Comparison of ENCODE assay signal across 35 cellular contexts in the genomic region with DNA sequence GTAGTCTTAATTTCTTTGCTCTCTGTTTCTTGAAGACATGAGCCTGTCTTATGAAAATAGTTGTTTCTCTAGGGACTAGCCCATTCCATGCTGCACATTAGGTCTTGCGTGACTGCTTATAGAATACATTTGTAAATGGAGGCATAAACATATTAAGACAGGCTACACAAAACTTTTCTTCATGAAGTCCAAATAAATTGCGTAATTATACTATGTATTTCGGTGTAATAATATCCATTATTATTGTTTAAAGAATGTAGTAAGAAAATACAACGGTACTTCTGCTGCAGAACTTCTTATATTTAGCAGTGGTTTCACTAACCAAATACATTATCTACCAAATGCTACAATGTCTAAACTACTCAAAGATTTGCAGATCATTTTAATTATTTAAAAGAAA. TPM values are rescaled to one million over a fixed set of nuclear protein-coding genes. Genes with fewer than 3 reads are reported as not detected.
"Had no signal": no experiment of that assay in that cellular context is flagged by ENCODE, and none has a peak within 500 bp of the region (broad histone marks: within the 10 kb centered on the region; RNA-seq: fewer than 3 reads in every experiment).

No MANE protein-coding gene starts in this region.

- H3K27me3 ChIP-seq: ascending aorta, cardiac muscle cell had no signal

- H3K9me3 ChIP-seq: ascending aorta had no signal

- H3K36me3 ChIP-seq: ascending aorta, cardiac muscle cell, WERI-Rb-1 had no signal

- ATAC-seq: activated CD4-positive, alpha-beta T cell treated with anti-CD3 and anti-CD28 coated beads for 36 hours; activated CD4-positive, CD25-positive, alpha-beta regulatory T cell treated with anti-CD3 and anti-CD28 coated beads, Interleukin-2, amount 50 U/mL, for 24 hours; activated CD8-positive, alpha-beta memory T cell treated with anti-CD3 and anti-CD28 coated beads, Interleukin-2, amount 10 ng/mL, durations not matched to agents 7 days and 5 days; activated CD8-positive, alpha-beta T cell treated with anti-CD3 and anti-CD28 coated beads, Interleukin-2, amount 10 ng/mL, durations not matched to agents 7 days and 5 days; activated naive CD8-positive, alpha-beta T cell treated with anti-CD3 and anti-CD28 coated beads, Interleukin-2, amount 50 U/mL, for 24 hours; WTC11 had no signal

- H3K27ac ChIP-seq: ascending aorta, cardiac muscle cell, WERI-Rb-1 had no signal

- FAIRE-seq: bronchial epithelial cell, TTC549 had no signal

- DNase-seq: activated CD4-positive, alpha-beta memory T cell treated with anti-CD3 and anti-CD28 coated beads, Interleukin-2, amount 10 ng/mL, durations not matched to agents 7 days and 5 days; activated CD4-positive, alpha-beta T cell treated with anti-CD3 and anti-CD28 coated beads for 1 hour; activated CD4-positive, alpha-beta T cell treated with anti-CD3 and anti-CD28 coated beads for 36 hours; activated CD4-positive, alpha-beta T cell treated with anti-CD3 and anti-CD28 coated beads for 48 hours; activated CD4-positive, alpha-beta T cell treated with anti-CD3 and anti-CD28 coated beads, Interleukin-2, amount 10 ng/mL, durations not matched to agents 7 days and 5 days; activated CD4-positive, alpha-beta T cell treated with anti-CD3 and anti-CD28 coated beads, Interleukin-2, amount 50 U/mL, for 48 hours; activated CD4-positive, CD25-positive, alpha-beta regulatory T cell; activated CD8-positive, alpha-beta memory T cell treated with anti-CD3 and anti-CD28 coated beads for 24 hours; activated CD8-positive, alpha-beta memory T cell treated with anti-CD3 and anti-CD28 coated beads, Interleukin-2, amount 10 ng/mL, durations not matched to agents 7 days and 5 days; activated CD8-positive, alpha-beta memory T cell treated with anti-CD3 and anti-CD28 coated beads, Interleukin-2, amount 50 U/mL, for 48 hours; activated CD8-positive, alpha-beta T cell treated with anti-CD3 and anti-CD28 coated beads, Interleukin-2, amount 10 ng/mL, durations not matched to agents 7 days and 5 days; activated effector memory CD4-positive, alpha-beta T cell treated with Interleukin-2 at 50 U/mL for 16 hours; activated gamma-delta T cell; activated naive CD4-positive, alpha-beta T cell treated with anti-CD3 and anti-CD28 coated beads, Interleukin-2, amount 10 ng/mL, durations not matched to agents 7 days and 5 days; activated naive CD4-positive, alpha-beta T cell treated with Interleukin-2 at 50 U/mL for 16 hours; activated naive CD8-positive, alpha-beta T cell treated with anti-CD3 and anti-CD28 coated beads, Interleukin-2, amount 10 ng/mL, durations not matched to agents 7 days and 5 days; activated naive CD8-positive, alpha-beta T cell treated with anti-CD3 and anti-CD28 coated beads, Interleukin-2, amount 50 U/mL, for 24 hours; activated T-cell treated with anti-CD3 and anti-CD28 coated beads, Interleukin-2, amount 50 U/mL, for 24 hours; activated T-cell treated with anti-CD3 and anti-CD28 coated beads, Interleukin-2, amount 50 U/mL, for 48 hours; amygdala; anterior cingulate cortex; caudate nucleus; cerebellar nuclear complex; T-helper 2 cell; T-helper 9 cell; WERI-Rb-1 had no signal

- H3K4me1 ChIP-seq: ascending aorta had no signal

- H3K4me3 ChIP-seq: ascending aorta, cardiac muscle cell had no signal

RNA-seq across cellular contexts. Expression of a gene that starts 8.5 kb away (rescaled TPM):
- total RNA-seq: activated CD4-positive, alpha-beta memory T cell treated with anti-CD3 and anti-CD28 coated beads, Interleukin-2, amount 10 ng/mL, durations not matched to agents 7 days and 5 days; activated CD4-positive, alpha-beta T cell treated with anti-CD3 and anti-CD28 coated beads for 36 hours; activated CD4-positive, alpha-beta T cell treated with anti-CD3 and anti-CD28 coated beads, Interleukin-2, amount 10 ng/mL, durations not matched to agents 7 days and 5 days; activated CD8-positive, alpha-beta memory T cell treated with anti-CD3 and anti-CD28 coated beads, Interleukin-2, amount 10 ng/mL, durations not matched to agents 7 days and 5 days; activated CD8-positive, alpha-beta T cell treated with anti-CD3 and anti-CD28 coated beads, Interleukin-2, amount 10 ng/mL, durations not matched to agents 7 days and 5 days; activated naive CD8-positive, alpha-beta T cell treated with anti-CD3 and anti-CD28 coated beads, Interleukin-2, amount 10 ng/mL, durations not matched to agents 7 days and 5 days; activated T-helper 2 cell treated with anti-CD3 and anti-CD28 coated beads, Interferon-gamma antibody, Interleukin-2, Interleukin-4, amounts not matched to agents 10 μg/mL and 5 μg/mL and 100 μg/mL, durations not matched to agents 14 hours and 24 hours and 36 hours; ascending aorta; bronchial epithelial cell; cardiac muscle cell; chondrocyte; WTC11 had no signal
- polyA plus RNA-seq: adipose tissue, cardiac muscle cell had no signal
